ENCODE assay signal across 23 cellular contexts in genomic region chr9:134169724-134170401, GRCh38. TPM values are rescaled to one million over a fixed set of nuclear protein-coding genes. Genes with fewer than 3 reads are reported as not detected.
DNase-seq lines count a peak whose midpoint lies in the region; ATAC-seq and TF ChIP-seq lines count a peak whose summit lies in the region.
"Had no signal": no experiment of that assay in that cellular context is flagged by ENCODE, and none has a peak within 500 bp of the region (broad histone marks: within the 10 kb centered on the region; RNA-seq: fewer than 3 reads in every experiment).

No MANE protein-coding gene starts in this region.

- no peaks in the 10 kb centered on the region for H3K36me3 ChIP-seq in hepatocyte (replicated peaks; ENCODE audit: insufficient read depth, low read depth)
- H3K36me3 ChIP-seq in neuronal stem cell (replicated peaks in 1 of 2; ENCODE audit: control insufficient read depth in 2 of 2, insufficient read depth in 2 of 2, low read length in 2 of 2), result peaks cover 0 to 1% of the 10 kb centered on the region in 2 donors
- H3K36me3 ChIP-seq: SJSA1 had no signal

- no peaks in the 10 kb centered on the region for H3K27me3 ChIP-seq in hepatocyte
- H3K27me3 ChIP-seq in neuronal stem cell (ENCODE audit: control insufficient read depth in 3 of 3, insufficient read depth in 3 of 3, low read depth in 1 of 3, low read length in 3 of 3), result no peaks in the 10 kb centered on the region
- H3K27me3 ChIP-seq: SJSA1 had no signal

- intact Hi-C loops in Right ventricle myocardium superior (cut with DNase I), result loop anchor here (2.0 to 5.0 kb wide), 2 partner anchors 157 to 273 kb away; partner anchors contain the start of gene RXRA
- intact Hi-C loops in cardiac septum (cut with DNase I), result loop anchor here (1.0 to 10.0 kb wide), 2 partner anchors 273 to 475 kb away; partner anchors contain the start of gene COL5A1

- no peaks in the 10 kb centered on the region for H3K9me2 ChIP-seq in hepatocyte (replicated peaks; ENCODE audit: insufficient read depth)

- H3K4me1 ChIP-seq in hepatocyte (ENCODE audit: insufficient read depth) (peaks cover 7% of the 10 kb centered on the region), neuronal stem cell (ENCODE audit: control insufficient read depth in 2 of 2, insufficient read depth in 1 of 2, low read depth in 1 of 2, low read length in 2 of 2) (peaks cover 7 to 8% of the 10 kb centered on the region in 2 donors)
- H3K4me1 ChIP-seq: Caco-2 had no signal

- no peak overlapping the region for H3K9ac ChIP-seq in neuronal stem cell (ENCODE audit: low read depth, low read length, poor library complexity)
- H3K9ac ChIP-seq: KMS-11 had no signal

- H2AFZ ChIP-seq in hepatocyte, result no peak overlapping the region
- no peak overlapping the region for H2AFZ ChIP-seq in neuronal stem cell (ENCODE audit: low read length)
- H2AFZ ChIP-seq: PC-9 had no signal

- peak; percentile 30 for DNase-seq in Right ventricle myocardium superior
- no peak for DNase-seq in cardiac septum (ENCODE audit: low spot score)
- DNase-seq in hepatocyte (ENCODE audit: low spot score), result no peak
- no peak for DNase-seq in neuronal stem cell (ENCODE audit: low spot score)
- no peak for DNase-seq in stimulated activated CD4-positive, alpha-beta T cell treated with anti-CD3 and anti-CD28 coated beads, Interleukin-2, amount 100 ng/mL, for 24 hours
- DNase-seq in DMS79 treated with DMSO at 0.1 percent for 48 hours (lab: John Stamatoyannopoulos, UW), result no peak
- no peak for DNase-seq in MV-4-11 (lab: John Stamatoyannopoulos, UW)
- DNase-seq: Caco-2, DMS153, EL, NCI-H1048, NCI-H1436, NCI-H1930, NCI-H526, PC-9 had no signal

- no peaks in the 10 kb centered on the region for H3K9me3 ChIP-seq in hepatocyte (ENCODE audit: low read depth)
- H3K9me3 ChIP-seq in neuronal stem cell (replicated peaks in 1 of 2; ENCODE audit: control insufficient read depth in 2 of 2, insufficient read depth in 1 of 2, low read depth in 1 of 2, low read length in 2 of 2), result peaks cover 0 to 5% of the 10 kb centered on the region in 2 donors
- H3K9me3 ChIP-seq: Caco-2, SJSA1 had no signal

- no peak overlapping the region for H3K14ac ChIP-seq in neuronal stem cell (ENCODE audit: low read length)

- no peak overlapping the region for H4K91ac ChIP-seq in neuronal stem cell (ENCODE audit: low read depth, low read length, poor library complexity)

- no peak overlapping the region for H4K8ac ChIP-seq in neuronal stem cell (ENCODE audit: low read depth, low read length)

- H3K4me3 ChIP-seq in hepatocyte, result no peak overlapping the region
- H3K4me3 ChIP-seq in neuronal stem cell (ENCODE audit: low read length in 2 of 2), result no peak overlapping the region
- H3K4me3 ChIP-seq: PC-9, SJSA1 had no signal

- peaks cover 5% of the 10 kb centered on the region for H3K79me2 ChIP-seq in hepatocyte

- H3K23ac ChIP-seq in neuronal stem cell (ENCODE audit: low read depth, low read length, poor library complexity), result no peak overlapping the region

- no peaks in the 10 kb centered on the region for H4K20me1 ChIP-seq in hepatocyte (ENCODE audit: insufficient read depth, poor library complexity, severe bottlenecking)

- H3K18ac ChIP-seq in neuronal stem cell (ENCODE audit: low read length), result no peak overlapping the region

- peak overlapping the region; percentile 53 for H3K27ac ChIP-seq in hepatocyte
- H3K27ac ChIP-seq in neuronal stem cell (replicated peaks; ENCODE audit: low read length), result no peak overlapping the region
- H3K27ac ChIP-seq: 22Rv1, KMS-11, PC-9, SJSA1 had no signal

- H3K79me1 ChIP-seq in neuronal stem cell (ENCODE audit: low read depth, low read length), result peaks cover 9% of the 10 kb centered on the region

- 84% methylated on average over 24 of the region's 24 CpGs for WGBS in hepatocyte (ENCODE audit: low lambda C conversion rate, missing lambda C conversion rate)
- WGBS in neuronal stem cell (ENCODE audit: extremely low coverage in 2 of 2, insufficient read length in 2 of 2, insufficient replicate concordance in 1 of 2), 2 donors, result no CpG with 5 or more reads among the region's 24 CpGs

- H3K4me2 ChIP-seq in hepatocyte (no peak overlapping the region), neuronal stem cell (ENCODE audit: insufficient read depth, low read length, poor library complexity, severe bottlenecking) (peak overlapping the region; percentile 2)
- H3K4me2 ChIP-seq: KMS-11, PC-9 had no signal

- peak overlapping the region; percentile 18 for H2BK120ac ChIP-seq in neuronal stem cell (ENCODE audit: low read depth, low read length)

- H2BK5ac ChIP-seq in neuronal stem cell (ENCODE audit: low read length), result peak overlapping the region; percentile 66

- H2BK12ac ChIP-seq in neuronal stem cell (ENCODE audit: low read length), result no peak overlapping the region

- no peak overlapping the region for H3K4ac ChIP-seq in neuronal stem cell (ENCODE audit: low read length)

- ATAC-seq in Right ventricle myocardium superior (ENCODE audit: poor library complexity), result no peak
- ATAC-seq in activated CD4-positive, CD25-positive, alpha-beta regulatory T cell treated with anti-CD3 and anti-CD28 coated beads, Interleukin-2, amount 50 U/mL, for 24 hours, result no peak

- TF ChIP-seq CTCF in hepatocyte (IDR thresholded peaks at IDR 0.05; ENCODE audit: poor library complexity), result no peak

- H2BK15ac ChIP-seq in neuronal stem cell (ENCODE audit: low read length), result peak overlapping the region; percentile 67

- peak overlapping the region; percentile 75 for H2AK5ac ChIP-seq in neuronal stem cell (ENCODE audit: low read depth, low read length)

RNA-seq across cellular contexts. Expression of gene RNU6ATAC, which starts 5.5 kb away (rescaled TPM):
- total RNA-seq in Right ventricle myocardium superior, result 351 TPM
- 214 TPM for total RNA-seq in cardiac septum
- not detected in 2 replicates for total RNA-seq in hepatocyte
- polyA plus RNA-seq in hepatocyte, result not detected in 2 replicates
- not detected for polyA plus RNA-seq in neuronal stem cell (2013, experiment 1 of 2)
- not detected for polyA plus RNA-seq in neuronal stem cell (2013, experiment 2 of 2)
- total RNA-seq: M059J, SJSA1 had no signal
- polyA plus RNA-seq: AG04450; CD4-positive, CD25-positive, alpha-beta regulatory T cell; H1 had no signal

RNA-seq across cellular contexts. Expression of gene WDR5, which starts 34.0 kb away (rescaled TPM):
- total RNA-seq in Right ventricle myocardium superior (17.5 TPM), cardiac septum (16.6 TPM), hepatocyte (19.8 and 21.0 TPM in 2 replicates)
- 20.2 and 20.9 TPM in 2 replicates for polyA plus RNA-seq in hepatocyte
- 31.5 TPM for polyA plus RNA-seq in neuronal stem cell (2013, experiment 1 of 2)
- polyA plus RNA-seq in neuronal stem cell (2013, experiment 2 of 2), result 31.4 TPM

Comparison
In these comparisons a context has a peak if more than half of its experiments do, and no peak if none do; other contexts are left out.
1. RNA of gene RNU6ATAC, which starts 5.5 kb away (total RNA-seq): 351 TPM in Right ventricle myocardium superior (single experiment) and 214 TPM in cardiac septum (single experiment); not detected in hepatocyte; every median in the first group is over 100 times any median in the second.